Comparison of ENCODE assay signal across 34 cellular contexts in the genomic region with DNA sequence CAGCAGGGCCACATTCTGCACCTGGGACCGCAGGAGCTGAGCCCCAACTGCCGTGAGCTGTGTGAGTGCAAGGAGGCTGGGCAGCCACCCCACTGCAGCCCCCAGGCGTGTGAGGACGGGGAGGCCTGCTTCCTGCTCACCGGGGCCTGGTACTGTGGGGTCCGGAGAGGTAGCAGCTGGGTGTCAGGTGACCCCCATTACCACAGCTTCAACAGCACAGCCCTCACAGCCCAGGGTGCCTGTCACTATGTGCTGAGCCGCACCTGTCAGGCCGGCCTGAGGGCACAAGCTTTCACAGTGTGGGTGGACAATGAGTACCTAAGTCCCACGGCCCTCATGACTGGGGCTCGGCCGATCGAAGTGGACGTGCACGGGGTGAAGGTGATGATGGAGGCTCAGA. TPM values are rescaled to one million over a fixed set of nuclear protein-coding genes. Genes with fewer than 3 reads are reported as not detected.
"Had no signal": no experiment of that assay in that cellular context is flagged by ENCODE, and none has a peak within 500 bp of the region (broad histone marks: within the 10 kb centered on the region; RNA-seq: fewer than 3 reads in every experiment).

No MANE protein-coding gene starts in this region.

- H3K36me3 ChIP-seq: adrenal gland, esophagus muscularis mucosa, gastrocnemius medialis had no signal

- H3K9me3 ChIP-seq: adrenal gland, body of pancreas, esophagus muscularis mucosa, gastrocnemius medialis had no signal

- ATAC-seq: activated CD4-positive, alpha-beta T cell treated with anti-CD3 and anti-CD28 coated beads for 36 hours; activated CD8-positive, alpha-beta memory T cell treated with anti-CD3 and anti-CD28 coated beads, Interleukin-2, amount 10 ng/mL, durations not matched to agents 7 days and 5 days; activated CD8-positive, alpha-beta T cell treated with anti-CD3 and anti-CD28 coated beads, Interleukin-2, amount 10 ng/mL, durations not matched to agents 7 days and 5 days; activated naive CD8-positive, alpha-beta T cell treated with anti-CD3 and anti-CD28 coated beads, Interleukin-2, amount 50 U/mL, for 24 hours; body of pancreas; effector memory CD8-positive, alpha-beta T cell; foreskin keratinocyte; gastrocnemius medialis had no signal

- H3K27ac ChIP-seq: adrenal gland, body of pancreas, esophagus muscularis mucosa, foreskin keratinocyte, gastrocnemius medialis had no signal

- H3K4me1 ChIP-seq: adrenal gland, body of pancreas, esophagus muscularis mucosa, foreskin keratinocyte, gastrocnemius medialis had no signal

- DNase-seq: activated CD4-positive, alpha-beta memory T cell treated with anti-CD3 and anti-CD28 coated beads for 36 hours; activated CD4-positive, alpha-beta T cell treated with anti-CD3 and anti-CD28 coated beads for 36 hours; activated CD4-positive, alpha-beta T cell treated with anti-CD3 and anti-CD28 coated beads, Interleukin-2, amount 10 ng/mL, durations not matched to agents 24 days and 14 days; activated CD4-positive, CD25-positive, alpha-beta regulatory T cell; activated CD4-positive, CD25-positive, alpha-beta regulatory T cell treated with anti-CD3 and anti-CD28 coated beads, Interleukin-2, amount 50 U/mL, for 72 hours; activated CD8-positive, alpha-beta memory T cell treated with anti-CD3 and anti-CD28 coated beads, Interleukin-2, amount 10 ng/mL, durations not matched to agents 7 days and 5 days; activated CD8-positive, alpha-beta memory T cell treated with anti-CD3 and anti-CD28 coated beads, Interleukin-2, amount 50 U/mL, for 4 hours; activated CD8-positive, alpha-beta T cell treated with anti-CD3 and anti-CD28 coated beads, Interleukin-2, amount 10 ng/mL, durations not matched to agents 7 days and 5 days; activated effector memory CD4-positive, alpha-beta T cell treated with anti-CD3 and anti-CD28 coated beads, Interleukin-2, amount 50 U/mL, for 16 hours; activated naive CD4-positive, alpha-beta T cell treated with anti-CD3 and anti-CD28 coated beads for 36 hours; activated naive CD8-positive, alpha-beta T cell treated with anti-CD3 and anti-CD28 coated beads for 36 hours; activated naive CD8-positive, alpha-beta T cell treated with anti-CD3 and anti-CD28 coated beads, Interleukin-2, amount 50 U/mL, for 24 hours; activated T-cell treated with anti-CD3 and anti-CD28 coated beads, Interleukin-2, amount 50 U/mL, for 1 hour; activated T-cell treated with anti-CD3 and anti-CD28 coated beads, Interleukin-2, amount 50 U/mL, for 48 hours; adrenal gland; amygdala; aorta; body of pancreas; caudate nucleus; cortex of kidney; dermis blood vessel endothelial cell; effector CD4-positive, alpha-beta T cell; effector memory CD8-positive, alpha-beta T cell; erythroblast; foreskin keratinocyte; gastrocnemius medialis; T-helper 2 cell had no signal

- H3K4me3 ChIP-seq: adrenal gland, body of pancreas, esophagus muscularis mucosa, gastrocnemius medialis had no signal

- H3K27me3 ChIP-seq: body of pancreas, esophagus muscularis mucosa, foreskin keratinocyte, gastrocnemius medialis had no signal

RNA-seq across cellular contexts. Expression of a gene that starts 35.8 kb away (rescaled TPM):
- total RNA-seq: activated CD4-positive, alpha-beta memory T cell treated with anti-CD3 and anti-CD28 coated beads for 36 hours; activated CD4-positive, alpha-beta T cell treated with anti-CD3 and anti-CD28 coated beads for 36 hours; activated CD4-positive, alpha-beta T cell treated with anti-CD3 and anti-CD28 coated beads, Interleukin-2, amount 10 ng/mL, durations not matched to agents 24 days and 14 days; activated CD8-positive, alpha-beta memory T cell treated with anti-CD3 and anti-CD28 coated beads for 36 hours; activated CD8-positive, alpha-beta memory T cell treated with anti-CD3 and anti-CD28 coated beads, Interleukin-2, amount 10 ng/mL, durations not matched to agents 7 days and 5 days; activated CD8-positive, alpha-beta T cell treated with anti-CD3 and anti-CD28 coated beads, Interleukin-2, amount 10 ng/mL, durations not matched to agents 7 days and 5 days; activated naive CD4-positive, alpha-beta T cell treated with anti-CD3 and anti-CD28 coated beads for 36 hours; activated naive CD8-positive, alpha-beta T cell treated with anti-CD3 and anti-CD28 coated beads for 36 hours; activated T-helper 1 cell treated with anti-CD3 and anti-CD28 coated beads, Interleukin-12 subunit alpha, Interleukin-12 subunit beta, Interleukin-2, Interleukin-4 antibody, amounts not matched to agents 30 ng/mL and 10 ng/mL and 1 ng/mL, durations not matched to agents 14 hours and 24 hours and 36 hours; activated T-helper 2 cell treated with anti-CD3 and anti-CD28 coated beads, Interferon-gamma antibody, Interleukin-2, Interleukin-4, amounts not matched to agents 10 μg/mL and 5 μg/mL and 100 μg/mL, durations not matched to agents 14 hours and 24 hours and 36 hours; chondrocyte; glomerular endothelial cell; T-helper 1 cell treated with Interleukin-12 subunit alpha and Interleukin-12 subunit beta and Interleukin-4 antibody, amounts not matched to agents 30 ng/mL and 1 ng/mL, for 36 hours had no signal

RNA-seq across cellular contexts. Expression of a gene that starts 38.3 kb away (rescaled TPM):
- total RNA-seq: activated CD8-positive, alpha-beta memory T cell treated with anti-CD3 and anti-CD28 coated beads for 36 hours; activated CD8-positive, alpha-beta memory T cell treated with anti-CD3 and anti-CD28 coated beads, Interleukin-2, amount 10 ng/mL, durations not matched to agents 7 days and 5 days; activated CD8-positive, alpha-beta T cell treated with anti-CD3 and anti-CD28 coated beads, Interleukin-2, amount 10 ng/mL, durations not matched to agents 7 days and 5 days; activated naive CD4-positive, alpha-beta T cell treated with anti-CD3 and anti-CD28 coated beads for 36 hours; activated T-helper 1 cell treated with anti-CD3 and anti-CD28 coated beads, Interleukin-12 subunit alpha, Interleukin-12 subunit beta, Interleukin-2, Interleukin-4 antibody, amounts not matched to agents 30 ng/mL and 10 ng/mL and 1 ng/mL, durations not matched to agents 14 hours and 24 hours and 36 hours; chondrocyte; foreskin keratinocyte; glomerular endothelial cell; T-helper 1 cell treated with Interleukin-12 subunit alpha and Interleukin-12 subunit beta and Interleukin-4 antibody, amounts not matched to agents 30 ng/mL and 1 ng/mL, for 36 hours had no signal
- polyA plus RNA-seq: aorta, foreskin keratinocyte had no signal

RNA-seq across cellular contexts. Expression of a gene that starts 55.0 kb away (rescaled TPM):
- total RNA-seq: activated CD8-positive, alpha-beta memory T cell treated with anti-CD3 and anti-CD28 coated beads for 36 hours; activated CD8-positive, alpha-beta memory T cell treated with anti-CD3 and anti-CD28 coated beads, Interleukin-2, amount 10 ng/mL, durations not matched to agents 7 days and 5 days; activated naive CD8-positive, alpha-beta T cell treated with anti-CD3 and anti-CD28 coated beads for 36 hours; activated T-helper 1 cell treated with anti-CD3 and anti-CD28 coated beads, Interleukin-12 subunit alpha, Interleukin-12 subunit beta, Interleukin-2, Interleukin-4 antibody, amounts not matched to agents 30 ng/mL and 10 ng/mL and 1 ng/mL, durations not matched to agents 14 hours and 24 hours and 36 hours; foreskin keratinocyte; glomerular endothelial cell had no signal

RNA-seq across cellular contexts. Expression of a gene that starts 58.8 kb away (rescaled TPM):
- total RNA-seq: activated CD8-positive, alpha-beta memory T cell treated with anti-CD3 and anti-CD28 coated beads for 36 hours; activated T-helper 1 cell treated with anti-CD3 and anti-CD28 coated beads, Interleukin-12 subunit alpha, Interleukin-12 subunit beta, Interleukin-2, Interleukin-4 antibody, amounts not matched to agents 30 ng/mL and 10 ng/mL and 1 ng/mL, durations not matched to agents 14 hours and 24 hours and 36 hours; dermis blood vessel endothelial cell; glomerular endothelial cell; T-helper 1 cell treated with Interleukin-12 subunit alpha and Interleukin-12 subunit beta and Interleukin-4 antibody, amounts not matched to agents 30 ng/mL and 1 ng/mL, for 36 hours had no signal
